Comparison of ENCODE assay signal across 8 cellular contexts in genomic region chr1:151790940-151791651, GRCh38. TPM values are rescaled to one million over a fixed set of nuclear protein-coding genes. Genes with fewer than 3 reads are reported as not detected.
DNase-seq lines count a peak whose midpoint lies in the region; ATAC-seq and TF ChIP-seq lines count a peak whose summit lies in the region.

No MANE protein-coding gene starts in this region.

- intact Hi-C loops in activated CD4-positive, alpha-beta memory T cell treated with anti-CD3 and anti-CD28 coated beads for 36 hours (cut with micrococcal nuclease), result loop anchor here (1.0 to 2.0 kb wide), 3 partner anchors 28 to 46 kb away; partner anchors contain the start of gene MRPL9
- intact Hi-C loops in psoas muscle (cut with DNase I), result loop anchor here in 1 of 2 donors (5.0 kb wide), 1 partner anchor 46 kb away; the partner anchor contains the start of gene C2CD4D

- 1% methylated on average over 42 to 52 of the region's 52 CpGs for WGBS in psoas muscle, 3 donors

- TF ChIP-seq CTCF in psoas muscle (IDR thresholded peaks at IDR 0.05), result no peak

- H3K27ac Mint-ChIP-seq in T-helper 1 cell treated with Interleukin-12 subunit alpha and Interleukin-12 subunit beta and Interleukin-4 antibody, amounts not matched to agents 30 μg/mL and 1 μg/mL, for 36 hours, result peak overlapping the region; percentile 87
- peak overlapping the region; percentile 84 for H3K27ac Mint-ChIP-seq in activated CD4-positive, alpha-beta memory T cell treated with anti-CD3 and anti-CD28 coated beads for 36 hours

- peak overlapping the region; percentile 70 for H3K27ac ChIP-seq in psoas muscle

- peak overlapping the region; percentile 93 for H3K4me3 Mint-ChIP-seq in T-helper 1 cell treated with Interleukin-12 subunit alpha and Interleukin-12 subunit beta and Interleukin-4 antibody, amounts not matched to agents 30 μg/mL and 1 μg/mL, for 36 hours
- H3K4me3 Mint-ChIP-seq in activated CD4-positive, alpha-beta memory T cell treated with anti-CD3 and anti-CD28 coated beads for 36 hours, result peak overlapping the region; percentile 96

- peak overlapping the region; percentile 91 for H3K4me3 ChIP-seq in psoas muscle

- DNase-seq in T-helper 1 cell (no peak), KG1 (lab: John Stamatoyannopoulos, UW) (peak; percentile 65), glomerular visceral epithelial cell (ENCODE audit: extremely low spot score) (peak; percentile 24), psoas muscle (peak in 1 of 2 donors; percentile 18), pons (ENCODE audit: low spot score) (no peak)
- peak; percentile 20 for DNase-seq in activated CD4-positive, alpha-beta memory T cell treated with anti-CD3 and anti-CD28 coated beads for 36 hours

- no peaks in the 10 kb centered on the region for H3K27me3 ChIP-seq in psoas muscle (ENCODE audit: insufficient read depth in 3 of 3, low read length in 2 of 3)

- peaks cover 30% of the 10 kb centered on the region for H3K4me1 Mint-ChIP-seq in T-helper 1 cell treated with Interleukin-12 subunit alpha and Interleukin-12 subunit beta and Interleukin-4 antibody, amounts not matched to agents 30 μg/mL and 1 μg/mL, for 36 hours (ENCODE audit: low read depth)
- peaks cover 22% of the 10 kb centered on the region for H3K4me1 Mint-ChIP-seq in activated CD4-positive, alpha-beta memory T cell treated with anti-CD3 and anti-CD28 coated beads for 36 hours (ENCODE audit: low read depth)

- H3K9me3 Mint-ChIP-seq in T-helper 1 cell treated with Interleukin-12 subunit alpha and Interleukin-12 subunit beta and Interleukin-4 antibody, amounts not matched to agents 30 μg/mL and 1 μg/mL, for 36 hours, result no peaks in the 10 kb centered on the region
- H3K9me3 Mint-ChIP-seq in activated CD4-positive, alpha-beta memory T cell treated with anti-CD3 and anti-CD28 coated beads for 36 hours, result no peaks in the 10 kb centered on the region

- POLR2A ChIA-PET in activated CD4-positive, alpha-beta memory T cell treated with anti-CD3 and anti-CD28 coated beads for 36 hours (lab: Charles Lee), result interaction anchor here (1.7 to 2.4 kb wide), 4 partner anchors 28 to 49 kb away, joined by 7 to 21 read pairs (median 14); partner anchors contain the start of genes C2CD4D and MRPL9

- peak in 2 of 4 donors; percentile 14 to 43 for ATAC-seq in psoas muscle
- no peak for ATAC-seq in HG02678 (IDR thresholded peaks at IDR 0.05; ENCODE audit: unreplicated experiment)

- H3K9me3 ChIP-seq in psoas muscle, result no peaks in the 10 kb centered on the region

- H3K36me3 ChIP-seq in psoas muscle (ENCODE audit: insufficient read depth in 1 of 2, low read depth in 1 of 2), result peaks cover 0 to 11% of the 10 kb centered on the region in 2 donors

- CTCF ChIA-PET in activated CD4-positive, alpha-beta memory T cell treated with anti-CD3 and anti-CD28 coated beads for 36 hours (lab: Charles Lee), result interaction anchor here (1.1 to 4.1 kb wide), 3 partner anchors 31 to 45 kb away, joined by 3 to 24 read pairs (median 8); partner anchors contain the start of gene RORC

- H3K36me3 Mint-ChIP-seq in T-helper 1 cell treated with Interleukin-12 subunit alpha and Interleukin-12 subunit beta and Interleukin-4 antibody, amounts not matched to agents 30 μg/mL and 1 μg/mL, for 36 hours (ENCODE audit: low read depth), result peaks cover 9% of the 10 kb centered on the region
- peaks cover 4% of the 10 kb centered on the region for H3K36me3 Mint-ChIP-seq in activated CD4-positive, alpha-beta memory T cell treated with anti-CD3 and anti-CD28 coated beads for 36 hours

- peaks cover 12% of the 10 kb centered on the region for H3K4me1 ChIP-seq in psoas muscle

- H3K27me3 Mint-ChIP-seq in T-helper 1 cell treated with Interleukin-12 subunit alpha and Interleukin-12 subunit beta and Interleukin-4 antibody, amounts not matched to agents 30 μg/mL and 1 μg/mL, for 36 hours (ENCODE audit: low read depth), result no peaks in the 10 kb centered on the region
- H3K27me3 Mint-ChIP-seq in activated CD4-positive, alpha-beta memory T cell treated with anti-CD3 and anti-CD28 coated beads for 36 hours, result peaks cover 2% of the 10 kb centered on the region

RNA-seq across cellular contexts. Expression of gene TDRKH, which starts 0.8 kb away (rescaled TPM):
- total RNA-seq in activated CD4-positive, alpha-beta memory T cell treated with anti-CD3 and anti-CD28 coated beads for 36 hours, result 10 to 100 TPM; 30.6 to 32.4 TPM
- 10 to 100 TPM in 1 of 4 donors, 1 to 10 TPM in 3; 4.1 to 12.1 (median 5.8) TPM for total RNA-seq in psoas muscle
- 1 to 10 TPM; 2.4 to 8.1 (median 3.6) TPM for polyA plus RNA-seq in psoas muscle

RNA-seq across cellular contexts. Expression of gene LINGO4, which starts 14.1 kb away (rescaled TPM):
- under 1 TPM; 0.33 to 0.39 TPM for total RNA-seq in activated CD4-positive, alpha-beta memory T cell treated with anti-CD3 and anti-CD28 coated beads for 36 hours
- 10 to 100 TPM in 1 of 4 donors, 1 to 10 TPM in 3; 3.6 to 18.2 (median 6.9) TPM for total RNA-seq in psoas muscle
- polyA plus RNA-seq in psoas muscle, result 1 to 10 TPM in 2 of 3 donors, under 1 TPM in 1; 0.36 to 4.6 (median 3.6) TPM

RNA-seq across cellular contexts. Expression of gene MRPL9, which starts 27.8 kb away (rescaled TPM):
- total RNA-seq in activated CD4-positive, alpha-beta memory T cell treated with anti-CD3 and anti-CD28 coated beads for 36 hours, result 100 to 1,000 TPM; 135 to 154 TPM
- total RNA-seq in psoas muscle, result 10 to 100 TPM; 63.5 to 95.4 (median 71.3) TPM
- polyA plus RNA-seq in psoas muscle, result 100 to 1,000 TPM in 2 of 3 donors, 10 to 100 TPM in 1; 73.3 to 132 (median 111) TPM

RNA-seq across cellular contexts. Expression of gene RORC, which starts 40.5 kb away (rescaled TPM):
- total RNA-seq in activated CD4-positive, alpha-beta memory T cell treated with anti-CD3 and anti-CD28 coated beads for 36 hours, result 10 to 100 TPM in 1 of 2 experiments, 1 to 10 TPM in 1; 9.9 to 10.9 TPM
- 100 to 1,000 TPM in 1 of 4 donors, 10 to 100 TPM in 3; 35.0 to 109 (median 67.7) TPM for total RNA-seq in psoas muscle
- polyA plus RNA-seq in psoas muscle, result 10 to 100 TPM in 2 of 3 donors, 1 to 10 TPM in 1; 3.5 to 89.2 (median 62.9) TPM

RNA-seq across cellular contexts. Expression of gene C2CD4D, which starts 48.5 kb away (rescaled TPM):
- total RNA-seq in activated CD4-positive, alpha-beta memory T cell treated with anti-CD3 and anti-CD28 coated beads for 36 hours, result 1 to 10 TPM; 3.3 to 3.9 TPM
- total RNA-seq in psoas muscle, result under 1 TPM in 1 of 4 donors, not detected in 3; 0.47 TPM
- not detected for polyA plus RNA-seq in psoas muscle

Comparison
In these comparisons a context has a peak if more than half of its experiments do, and no peak if none do; other contexts are left out.
1. DNase-seq: peak in KG1 (single experiment), activated CD4-positive, alpha-beta memory T cell treated with anti-CD3 and anti-CD28 coated beads for 36 hours (single experiment) and glomerular visceral epithelial cell (single experiment); none in T-helper 1 cell (0 of 5) and pons (single experiment).